23 cellular contexts compared by ENCODE assay signal in genomic region chr5:31984691-31985090, GRCh38.
A peak's percentile ranks its signal among the peaks of the same experiment; 100 is the strongest.
DNase-seq lines count a peak whose midpoint lies in the region; ATAC-seq and TF ChIP-seq lines count a peak whose summit lies in the region.
"Had no signal": no experiment of that assay in that cellular context is flagged by ENCODE, and none has a peak within 500 bp of the region (broad histone marks: within the 10 kb centered on the region; RNA-seq: fewer than 3 reads in every experiment).

No MANE protein-coding gene starts in this region.

- POLR2A ChIA-PET in MCF 10A (lab: Yijun Ruan, JAX): interaction anchor here (1.1 to 1.5 kb wide), 2 partner anchors 12 to 49 kb away, joined by 3 to 5 read pairs; no protein-coding TSS in a partner anchor

- no peak overlapping the region for H3K4me3 ChIP-seq in mammary epithelial cell (replicated peaks in 1 of 3; ENCODE audit: insufficient read depth in 1 of 3, low read depth in 2 of 3, low read length in 3 of 3)
- H3K4me3 ChIP-seq: BLaER1, GM12878, GM23248 had no signal

- dilution Hi-C loops in mammary epithelial cell (cut with HindIII; ENCODE audit: low sequenced_read_pairs): loop anchor here (5.0 kb wide), 1 partner anchor 73 kb away; no protein-coding TSS in a partner anchor

- CTCF ChIA-PET in MCF 10A (lab: Yijun Ruan, JAX) (interaction anchor here (0.6 to 1.4 kb wide), 3 partner anchors 37 to 92 kb away, joined by 3 to 6 read pairs (median 5); no protein-coding TSS in a partner anchor), mammary epithelial cell (lab: Charles Lee; ENCODE audit: low non-redundant PET) (no interaction called here)

- H2AFZ ChIP-seq in mammary epithelial cell (ENCODE audit: low read depth, low read length): no peak overlapping the region
- H2AFZ ChIP-seq: GM23248 had no signal

- no peak overlapping the region for H3K4me3 Mint-ChIP-seq in MCF 10A (ENCODE audit: unreplicated experiment)
- H3K4me3 Mint-ChIP-seq in nephron: no peak overlapping the region
- H3K4me3 Mint-ChIP-seq: B cell; CD8-positive, alpha-beta T cell had no signal

- no peaks in the 10 kb centered on the region for H4K20me1 ChIP-seq in mammary epithelial cell (ENCODE audit: insufficient read depth, low read length)
- H4K20me1 ChIP-seq: BLaER1 had no signal

- H3K4me1 ChIP-seq in mammary epithelial cell (ENCODE audit: insufficient read depth, low read length): peaks cover 17% of the 10 kb centered on the region
- H3K4me1 ChIP-seq: BLaER1 had no signal

- peak overlapping the region; percentile 27 for H3K27ac Mint-ChIP-seq in MCF 10A (ENCODE audit: low read depth, unreplicated experiment)
- peak overlapping the region in 2 of 3 experiments; percentile 10 to 14 for H3K27ac Mint-ChIP-seq in nephron
- H3K27ac Mint-ChIP-seq: B cell; CD4-positive, CD25-positive, alpha-beta regulatory T cell; CD8-positive, alpha-beta T cell had no signal

- H3K9me3 Mint-ChIP-seq in MCF 10A (ENCODE audit: unreplicated experiment) (no peaks in the 10 kb centered on the region), nephron (peaks cover 6% of the 10 kb centered on the region)

- no peaks in the 10 kb centered on the region for H3K27me3 ChIP-seq in mammary epithelial cell (ENCODE audit: insufficient read depth, low read length)
- H3K27me3 ChIP-seq: BLaER1 had no signal

- H3K27me3 Mint-ChIP-seq in MCF 10A (ENCODE audit: insufficient read depth, unreplicated experiment) (no peaks in the 10 kb centered on the region), nephron (ENCODE audit: low read depth) (peaks cover 5% of the 10 kb centered on the region)
- H3K27me3 Mint-ChIP-seq: CD4-positive, CD25-positive, alpha-beta regulatory T cell had no signal

- in situ Hi-C loops in mammary epithelial cell (cut with MboI; ENCODE audit: low sequenced_read_pairs in 2 of 2): no loop called here

- TF ChIP-seq CTCF in MCF 10A (IDR thresholded peaks at IDR 0.05; ENCODE audit: unreplicated experiment): no peak
- no peak for TF ChIP-seq CTCF in mammary epithelial cell (conservative IDR thresholded peaks at IDR 0.05 in 1 of 2, IDR thresholded peaks at IDR 0.05 in 1 of 2; ENCODE audit: extremely low read depth in 1 of 2, insufficient read depth in 1 of 2, low read depth in 1 of 2, low read length in 2 of 2)
- TF ChIP-seq CTCF in nephron (IDR thresholded peaks at IDR 0.05; ENCODE audit: unreplicated experiment in 3 of 3): no peak

- WGBS in mammary epithelial cell (ENCODE audit: low coverage, missing lambda C conversion rate): 50% methylated on average over 1 of the region's 1 CpG

- intact Hi-C loops in MCF 10A (cut with micrococcal nuclease) (loop anchor here (5.0 kb wide), 2 partner anchors 43 to 73 kb away; no protein-coding TSS in a partner anchor), mammary epithelial cell (cut with micrococcal nuclease) (loop anchor here (10.0 kb wide), 1 partner anchor 60 kb away; no protein-coding TSS in a partner anchor)

- H3K27ac ChIP-seq in mammary epithelial cell (ENCODE audit: insufficient read depth, low read depth, low read length): no peak overlapping the region
- H3K27ac ChIP-seq: 22Rv1, BLaER1, C4-2B, GM23248 had no signal

- BruUV-seq in MCF 10A (replicated peaks; lab: Mats Ljungman, UMichigan): no TSS peak
- no TSS peak for BruUV-seq in mammary epithelial cell (replicated peaks; lab: Mats Ljungman, UMichigan)

- DNase-seq in MCF 10A (ENCODE audit: unreplicated experiment) (no peak), mammary epithelial cell (no peak), foreskin melanocyte (peak; percentile 35), NCI-H1105 treated with DMSO at 0.1 percent for 48 hours (lab: John Stamatoyannopoulos, UW) (no peak), DMS53 (lab: John Stamatoyannopoulos, UW) (no peak)
- DNase-seq: Caco-2; CD4-positive, CD25-positive, alpha-beta regulatory T cell; CD8-positive, alpha-beta T cell; DMS153; DMS79; EL; GDM1; GM23248; H7 had no signal

- H3K4me1 Mint-ChIP-seq in MCF 10A (ENCODE audit: insufficient read depth, unreplicated experiment): peaks cover 34% of the 10 kb centered on the region
- H3K4me1 Mint-ChIP-seq in nephron: peaks cover 43% of the 10 kb centered on the region
- H3K4me1 Mint-ChIP-seq: B cell; CD4-positive, CD25-positive, alpha-beta regulatory T cell had no signal

- H3K36me3 ChIP-seq in mammary epithelial cell (ENCODE audit: insufficient read depth, low read length): no peaks in the 10 kb centered on the region
- H3K36me3 ChIP-seq: BLaER1 had no signal

- H3K79me2 ChIP-seq in mammary epithelial cell (ENCODE audit: insufficient read depth, low read length): no peaks in the 10 kb centered on the region

- no peaks in the 10 kb centered on the region for H3K9me3 ChIP-seq in mammary epithelial cell (replicated peaks; ENCODE audit: insufficient read depth, low read length)

- no peak overlapping the region for H3K4me2 ChIP-seq in mammary epithelial cell (ENCODE audit: insufficient read depth, low read depth, low read length)
- H3K4me2 ChIP-seq: BLaER1 had no signal

- ATAC-seq in HG03457 (IDR thresholded peaks at IDR 0.05; ENCODE audit: unreplicated experiment) (no peak), esophagus mucosa (no peak)
- ATAC-seq: CD8-positive, alpha-beta T cell; GM12878; HCT116 had no signal

- peaks cover 36% of the 10 kb centered on the region for H3K36me3 Mint-ChIP-seq in MCF 10A (ENCODE audit: insufficient read depth, unreplicated experiment)
- H3K36me3 Mint-ChIP-seq in nephron (ENCODE audit: low read depth): peaks cover 14% of the 10 kb centered on the region
- H3K36me3 Mint-ChIP-seq: CD4-positive, CD25-positive, alpha-beta regulatory T cell; CD8-positive, alpha-beta T cell had no signal

- no peak overlapping the region for H3K9ac ChIP-seq in mammary epithelial cell (ENCODE audit: insufficient read depth, low read length)
- H3K9ac ChIP-seq: BLaER1, GM23248 had no signal
